Comparison of ENCODE assay signal across 7 cellular contexts in genomic region chr1:20661235-20662109, GRCh38. TPM values are rescaled to one million over a fixed set of nuclear protein-coding genes. Genes with fewer than 3 reads are reported as not detected.
A peak's percentile ranks its signal among the peaks of the same experiment; 100 is the strongest.
DNase-seq lines count a peak whose midpoint lies in the region; ATAC-seq and TF ChIP-seq lines count a peak whose summit lies in the region.

DDOST (minus strand) TSS chr1:20661369; CDS start chr1:20661350, 19 bp downstream.

- peaks cover 8% of the 10 kb centered on the region for H4K20me1 ChIP-seq in hepatocyte (ENCODE audit: insufficient read depth, poor library complexity, severe bottlenecking)

- ATAC-seq in GM18502 (IDR thresholded peaks at IDR 0.05; ENCODE audit: poor library complexity, unreplicated experiment) (peak; percentile 95), HG02973 (IDR thresholded peaks at IDR 0.05; ENCODE audit: unreplicated experiment) (peak; percentile 97)

- H3K27me3 ChIP-seq in hepatocyte, result no peaks in the 10 kb centered on the region

- peak; percentile 58 for TF ChIP-seq CTCF in hepatocyte (IDR thresholded peaks at IDR 0.05; ENCODE audit: poor library complexity)

- no peaks in the 10 kb centered on the region for H3K9me3 ChIP-seq in hepatocyte (ENCODE audit: low read depth)

- peak within 1 kb of the TSS; percentile 94 for H3K4me2 ChIP-seq in hepatocyte

- no peaks in the 10 kb centered on the region for H3K36me3 ChIP-seq in hepatocyte (replicated peaks; ENCODE audit: insufficient read depth, low read depth)

- peak within 1 kb of the TSS; percentile 59 for H2AFZ ChIP-seq in hepatocyte

- peak within 1 kb of the TSS; percentile 50 for H3K4me3 ChIP-seq in hepatocyte

- H3K9me2 ChIP-seq in hepatocyte (replicated peaks; ENCODE audit: insufficient read depth), result no peaks in the 10 kb centered on the region

- H3K79me2 ChIP-seq in hepatocyte, result peaks cover 45% of the 10 kb centered on the region

- peak within 1 kb of the TSS; percentile 76 for H3K27ac ChIP-seq in hepatocyte

- DNase-seq in NCI-H2029 (lab: John Stamatoyannopoulos, UW), result peak; percentile 97
- peak; percentile 87 for DNase-seq in T-helper 9 cell
- DNase-seq in astrocyte of the hippocampus (ENCODE audit: low read depth, low spot score), result peak; percentile 99
- DNase-seq in hepatocyte (ENCODE audit: low spot score), result peak; percentile 98
- DNase-seq in retina, result peak; percentile 97

- WGBS in hepatocyte (ENCODE audit: low lambda C conversion rate, missing lambda C conversion rate), result 4% methylated on average over 55 of the region's 55 CpGs

- peaks cover 11% of the 10 kb centered on the region for H3K4me1 ChIP-seq in hepatocyte (ENCODE audit: insufficient read depth)

RNA-seq across cellular contexts. Expression of gene DDOST, which starts in this region (rescaled TPM):
- total RNA-seq in hepatocyte, result 320 and 326 TPM in 2 replicates
- polyA plus RNA-seq in hepatocyte, result 393 and 405 TPM in 2 replicates

Comparison
In these comparisons a context has a peak if more than half of its experiments do, and no peak if none do; other contexts are left out.
1. Peak in every context shown above with its lines: DNase-seq, ATAC-seq, H3K4me3 ChIP-seq and H3K27ac ChIP-seq.